Comparison of ENCODE assay signal across 16 cellular contexts in the genomic region with DNA sequence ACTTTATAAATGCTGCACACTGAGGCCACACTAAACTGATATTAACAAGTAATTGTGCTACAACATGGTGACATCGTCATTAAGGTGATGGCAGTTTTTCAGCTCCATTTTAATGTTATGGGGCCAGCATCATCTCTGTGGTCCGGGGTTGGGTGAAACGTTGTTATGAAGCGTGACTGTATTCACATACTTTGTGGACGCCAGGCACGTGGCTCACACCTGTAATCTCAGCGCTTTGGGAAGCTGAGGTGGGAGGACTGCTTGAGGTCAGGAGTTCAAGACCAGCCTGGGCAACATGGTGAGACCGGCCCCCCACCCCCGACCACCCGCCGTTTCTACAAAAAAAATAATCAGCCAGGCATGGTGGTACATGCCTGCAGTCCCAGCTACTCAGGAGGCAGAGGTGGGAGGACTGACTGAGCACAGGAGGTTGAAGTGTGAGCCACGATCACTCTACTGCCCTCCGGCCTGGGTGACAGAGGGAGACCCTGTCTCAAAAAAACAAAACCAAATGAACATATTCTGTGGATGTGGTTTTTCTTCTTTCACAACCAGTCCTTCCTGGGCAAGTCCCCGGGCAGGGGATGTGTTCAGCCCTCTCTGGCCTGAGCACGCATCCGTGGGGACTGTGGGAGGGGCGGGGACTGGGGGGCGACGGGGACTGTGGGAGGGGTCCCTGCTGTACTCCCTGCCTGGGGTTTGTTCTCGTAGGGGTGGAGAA. TPM values are rescaled to one million over a fixed set of nuclear protein-coding genes. Genes with fewer than 3 reads are reported as not detected.
DNase-seq lines count a peak whose midpoint lies in the region; FAIRE-seq and TF ChIP-seq lines count a peak whose summit lies in the region.
"Had no signal": no experiment of that assay in that cellular context is flagged by ENCODE, and none has a peak within 500 bp of the region (broad histone marks: within the 10 kb centered on the region; RNA-seq: fewer than 3 reads in every experiment).

No MANE protein-coding gene starts in this region.

- no peaks in the 10 kb centered on the region for H3K36me3 ChIP-seq in brain microvascular endothelial cell (replicated peaks)

- H3K4me1 Mint-ChIP-seq in CD14-positive monocyte (peaks cover 20% of the 10 kb centered on the region), mesothelial cell of epicardium (peaks cover 32% of the 10 kb centered on the region)
- peaks cover 49% of the 10 kb centered on the region for H3K4me1 Mint-ChIP-seq in activated CD4-positive, alpha-beta memory T cell treated with anti-CD3 and anti-CD28 coated beads, Interleukin-2, amount 10 ng/mL, durations not matched to agents 7 days and 5 days

- H3K27me3 Mint-ChIP-seq in CD14-positive monocyte (ENCODE audit: low read depth in 3 of 3) (peaks cover 0 to 7% (median 0%) of the 10 kb centered on the region in 3 donors), mesothelial cell of epicardium (ENCODE audit: low read depth) (no peaks in the 10 kb centered on the region)
- H3K27me3 Mint-ChIP-seq in activated CD4-positive, alpha-beta memory T cell treated with anti-CD3 and anti-CD28 coated beads, Interleukin-2, amount 10 ng/mL, durations not matched to agents 7 days and 5 days = no peaks in the 10 kb centered on the region

- peak; percentile 38 for DNase-seq in DMS79 treated with DMSO at 0.1 percent for 48 hours (lab: John Stamatoyannopoulos, UW)
- DNase-seq in DMS79 (lab: John Stamatoyannopoulos, UW) = no peak
- peak; percentile 30 for DNase-seq in CD14-positive monocyte (ENCODE audit: low spot score)
- DNase-seq in activated CD4-positive, alpha-beta memory T cell treated with anti-CD3 and anti-CD28 coated beads, Interleukin-2, amount 10 ng/mL, durations not matched to agents 7 days and 5 days = no peak
- DNase-seq in mesothelial cell of epicardium (ENCODE audit: low spot score in 2 of 2, unreplicated experiment in 2 of 2) = no peak
- no peak for DNase-seq in H54 (ENCODE audit: insufficient read length, low spot score)
- no peak for DNase-seq in SHP77 treated with DMSO at 0.1 percent for 48 hours (lab: John Stamatoyannopoulos, UW)
- DNase-seq in brain microvascular endothelial cell = no peak
- DNase-seq: Caco-2, kidney, NCI-H2107, NCI-H82 had no signal

- intact Hi-C loops in CD14-positive monocyte (cut with micrococcal nuclease) = no loop called here

- POLR2A ChIA-PET in activated CD4-positive, alpha-beta memory T cell treated with anti-CD3 and anti-CD28 coated beads, Interleukin-2, amount 10 ng/mL, durations not matched to agents 7 days and 5 days (lab: Charles Lee) = interaction anchor here (0.7 to 3.6 kb wide), 14 partner anchors 9 to 129 kb away, joined by 3 to 41 read pairs (median 10); partner anchors contain the start of genes D2HGDH, DTYMK, ING5 and PDCD1

- H3K27me3 ChIP-seq in brain microvascular endothelial cell (replicated peaks) = no peaks in the 10 kb centered on the region

- FAIRE-seq in H54 (lab: Jason Lieb, UNC) = no peak
- FAIRE-seq: kidney had no signal

- H3K4me3 Mint-ChIP-seq in CD14-positive monocyte (no peak overlapping the region), mesothelial cell of epicardium (no peak overlapping the region)
- peak overlapping the region; percentile 45 for H3K4me3 Mint-ChIP-seq in activated CD4-positive, alpha-beta memory T cell treated with anti-CD3 and anti-CD28 coated beads, Interleukin-2, amount 10 ng/mL, durations not matched to agents 7 days and 5 days

- CTCF ChIA-PET in activated CD4-positive, alpha-beta memory T cell treated with anti-CD3 and anti-CD28 coated beads, Interleukin-2, amount 10 ng/mL, durations not matched to agents 7 days and 5 days (lab: Charles Lee) = interaction anchor here (1.1 to 2.2 kb wide), 4 partner anchors 23 to 81 kb away, joined by 3 to 8 read pairs (median 4); no protein-coding TSS in a partner anchor

- H3K36me3 Mint-ChIP-seq in CD14-positive monocyte = peaks cover 19 to 23% of the 10 kb centered on the region in 2 donors
- H3K36me3 Mint-ChIP-seq in activated CD4-positive, alpha-beta memory T cell treated with anti-CD3 and anti-CD28 coated beads, Interleukin-2, amount 10 ng/mL, durations not matched to agents 7 days and 5 days (ENCODE audit: low read depth) = peaks cover 18% of the 10 kb centered on the region
- H3K36me3 Mint-ChIP-seq in mesothelial cell of epicardium = peaks cover 21% of the 10 kb centered on the region

- peak overlapping the region in 2 of 7 donors; percentile 40 to 75 for H3K27ac Mint-ChIP-seq in CD14-positive monocyte
- peak overlapping the region; percentile 92 for H3K27ac Mint-ChIP-seq in activated CD4-positive, alpha-beta memory T cell treated with anti-CD3 and anti-CD28 coated beads, Interleukin-2, amount 10 ng/mL, durations not matched to agents 7 days and 5 days
- peak overlapping the region; percentile 90 for H3K27ac Mint-ChIP-seq in mesothelial cell of epicardium

- H3K4me3 ChIP-seq in brain microvascular endothelial cell (ENCODE audit: low read depth, low read length) = no peak overlapping the region

- H3K9me3 Mint-ChIP-seq in CD14-positive monocyte (peaks cover 0 to 8% (median 2%) of the 10 kb centered on the region in 7 donors), mesothelial cell of epicardium (peaks cover 4% of the 10 kb centered on the region)
- H3K9me3 Mint-ChIP-seq in activated CD4-positive, alpha-beta memory T cell treated with anti-CD3 and anti-CD28 coated beads, Interleukin-2, amount 10 ng/mL, durations not matched to agents 7 days and 5 days = peaks cover 4% of the 10 kb centered on the region

- no peak overlapping the region for H3K27ac ChIP-seq in brain microvascular endothelial cell
- H3K27ac ChIP-seq: 22Rv1 had no signal

- TF ChIP-seq CTCF in CD14-positive monocyte (IDR thresholded peaks at IDR 0.05) (no peak), mesothelial cell of epicardium (IDR thresholded peaks at IDR 0.05; ENCODE audit: unreplicated experiment) (no peak), brain microvascular endothelial cell (IDR thresholded peaks at IDR 0.05; ENCODE audit: low read depth, low read length, missing control alignments) (no peak)

- in situ Hi-C loops in brain microvascular endothelial cell (cut with HindIII; ENCODE audit: low pct_ligation_motif_present, low sequenced_read_pairs) = no loop called here

- no peak for TF ChIP-seq POLR2A in H54 (IDR thresholded peaks at IDR 0.05; ENCODE audit: low read depth, low read length)

RNA-seq across cellular contexts. Expression of gene GAL3ST2, which starts 12.9 kb away (rescaled TPM):
- polyA plus RNA-seq in CD14-positive monocyte = not detected
- under 1 TPM; 0.23 to 0.58 TPM for total RNA-seq in activated CD4-positive, alpha-beta memory T cell treated with anti-CD3 and anti-CD28 coated beads, Interleukin-2, amount 10 ng/mL, durations not matched to agents 7 days and 5 days
- total RNA-seq in mesothelial cell of epicardium = 0.86 to 1.1 TPM (median 1.1 TPM) in 3 replicates
- total RNA-seq: HT-29, MCF 10A, urinary bladder had no signal
- polyA plus RNA-seq: urinary bladder had no signal

RNA-seq across cellular contexts. Expression of gene D2HGDH, which starts 29.3 kb away (rescaled TPM):
- polyA plus RNA-seq in CD14-positive monocyte = 1 to 10 TPM; 1.0 to 1.1 TPM
- 10 to 100 TPM; 24.6 to 25.0 TPM for total RNA-seq in activated CD4-positive, alpha-beta memory T cell treated with anti-CD3 and anti-CD28 coated beads, Interleukin-2, amount 10 ng/mL, durations not matched to agents 7 days and 5 days
- 55.5 to 60.3 TPM (median 56.6 TPM) in 3 replicates for total RNA-seq in mesothelial cell of epicardium

RNA-seq across cellular contexts. Expression of gene NEU4, which starts 45.3 kb away (rescaled TPM):
- polyA plus RNA-seq in CD14-positive monocyte = under 1 TPM; 0.26 to 0.99 TPM
- total RNA-seq in activated CD4-positive, alpha-beta memory T cell treated with anti-CD3 and anti-CD28 coated beads, Interleukin-2, amount 10 ng/mL, durations not matched to agents 7 days and 5 days = under 1 TPM; 0.38 to 0.43 TPM
- total RNA-seq in mesothelial cell of epicardium = 0.87 to 1.8 TPM (median 1.7 TPM) in 3 replicates
- total RNA-seq: MCF 10A had no signal

Comparison
In these comparisons a context has a peak if more than half of its experiments do, and no peak if none do; other contexts are left out.
1. DNase-seq: peak in DMS79 treated with DMSO at 0.1 percent for 48 hours (single experiment) and CD14-positive monocyte (single experiment); none in DMS79 (single experiment), activated CD4-positive, alpha-beta memory T cell treated with anti-CD3 and anti-CD28 coated beads, Interleukin-2, amount 10 ng/mL, durations not matched to agents 7 days and 5 days (single experiment), mesothelial cell of epicardium (0 of 2), H54 (single experiment), SHP77 treated with DMSO at 0.1 percent for 48 hours (single experiment) and brain microvascular endothelial cell (single experiment).